1 cellular context compared by ENCODE assay signal in the genomic region with DNA sequence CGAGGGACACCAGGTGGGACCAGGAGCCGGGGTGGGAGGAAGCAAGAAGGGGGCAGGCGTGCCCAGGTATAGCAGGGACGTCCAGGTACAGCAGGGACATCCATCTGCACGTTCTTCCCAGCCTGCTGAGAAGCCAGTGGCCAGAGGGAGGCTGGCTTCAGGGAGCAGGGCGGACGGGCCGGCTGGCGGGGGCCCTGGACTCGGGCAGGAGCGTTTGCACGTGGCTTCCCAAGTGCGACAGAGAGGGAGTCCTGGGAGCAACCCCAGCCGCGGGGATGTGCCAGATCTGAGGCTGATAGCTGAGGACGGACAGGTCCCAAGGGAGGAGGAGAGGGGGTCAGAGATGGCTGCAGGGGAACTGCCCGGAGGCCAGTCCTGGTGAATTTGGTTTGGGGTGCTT.
A peak's percentile ranks its signal among the peaks of the same experiment; 100 is the strongest.
TF ChIP-seq lines count a peak whose summit lies in the region.

No MANE protein-coding gene starts in this region.

TF ChIP-seq in K562, 482 proteins besides CTCF, POLR2A, EP300 and RAD21:
- TF ChIP-seq HNRNPK (IDR thresholded peaks at IDR 0.05; ENCODE audit: low read depth, low read length, poor library complexity, severe bottlenecking) = no peak
- TF ChIP-seq POLR2G (IDR thresholded peaks at IDR 0.05; ENCODE audit: low read depth, low read length) = peak; percentile 52; the same call in 1 of the 2 replicates
